ENCODE assay signal across 8 cellular contexts in genomic region chr15:78938608-78939488, GRCh38. TPM values are rescaled to one million over a fixed set of nuclear protein-coding genes. Genes with fewer than 3 reads are reported as not detected.
DNase-seq lines count a peak whose midpoint lies in the region; ATAC-seq, FAIRE-seq and TF ChIP-seq lines count a peak whose summit lies in the region.

No MANE protein-coding gene starts in this region.

- H3F3A ChIP-seq in smooth muscle cell (ENCODE audit: low read depth), result no peaks in the 10 kb centered on the region

- peaks cover 57% of the 10 kb centered on the region for H3K79me2 ChIP-seq in GM12878 (ENCODE audit: control insufficient read depth, insufficient read depth, low read length)
- no peaks in the 10 kb centered on the region for H3K79me2 ChIP-seq in smooth muscle cell (ENCODE audit: low read depth)

- ATAC-seq in GM19324 (IDR thresholded peaks at IDR 0.05; ENCODE audit: low FRiP score, unreplicated experiment), result peak; percentile 63
- peak; percentile 52 for ATAC-seq in HG03280 (IDR thresholded peaks at IDR 0.05; ENCODE audit: unreplicated experiment)
- peak; percentile 73 for ATAC-seq in GM12878

- 1% methylated on average over 6 of the region's 6 CpGs for WGBS in GM12878 (ENCODE audit: insufficient coverage, insufficient replicate concordance, low lambda C conversion rate, missing lambda C conversion rate)
- WGBS in ovary, 3 donors, result 62 to 80% (median 63%) methylated on average over 6 of the region's 6 CpGs
- 93% methylated on average over 6 of the region's 6 CpGs for whole genome bisulfite sequencing in smooth muscle cell (ENCODE audit: low lambda C conversion rate)

- H3K27ac Mint-ChIP-seq in CD4-positive, alpha-beta memory T cell, result peak overlapping the region; percentile 72 to 86 (median 79)

- in situ Hi-C loops in GM12878 (cut with MboI), result loop anchor here (5.0 kb wide), 1 partner anchor 68 kb away; no protein-coding TSS in a partner anchor

- RAD21 ChIA-PET in GM12878 (lab: Charles Lee; ENCODE audit: unreplicated experiment), result interaction anchor here (0.8 to 3.4 kb wide), 5 partner anchors 39 to 245 kb away, joined by 3 to 38 read pairs (median 8); no protein-coding TSS in a partner anchor

- FAIRE-seq in GM12878 (lab: Jason Lieb, UNC), result peak; percentile 82

- intact Hi-C loops in CD4-positive, alpha-beta memory T cell (cut with micrococcal nuclease), result loop anchor here (2.0 kb wide), 1 partner anchor 66 kb away; the partner anchor contains the start of gene MORF4L1
- intact Hi-C loops in GM12878 (cut with micrococcal nuclease; ENCODE audit: unreplicated experiment), result loop anchor here (1.0 to 5.0 kb wide), 3 partner anchors 38 to 88 kb away; no protein-coding TSS in a partner anchor
- intact Hi-C loops in ovary (cut with DNase I), result no loop called here

- H3K9me3 ChIP-seq in CD4-positive, alpha-beta memory T cell (ENCODE audit: control insufficient read depth in 1 of 2, low read length in 2 of 2), result no peaks in the 10 kb centered on the region
- H3K9me3 ChIP-seq in GM12878 (replicated peaks; ENCODE audit: control insufficient read depth, insufficient read depth, low read length) (no peaks in the 10 kb centered on the region), ovary (no peaks in the 10 kb centered on the region), smooth muscle cell (replicated peaks; ENCODE audit: low read depth) (no peaks in the 10 kb centered on the region)

- peak; percentile 17; the same call in 1 of the 2 replicates for TF ChIP-seq RAD21 in GM12878 (IDR thresholded peaks at IDR 0.05; ENCODE audit: insufficient read depth, low read depth, low read length)

- no peaks in the 10 kb centered on the region for H3K27me3 ChIP-seq in CD4-positive, alpha-beta memory T cell (ENCODE audit: insufficient read depth, low read length)
- no peaks in the 10 kb centered on the region for H3K27me3 ChIP-seq in GM12878 (replicated peaks in 1 of 2; ENCODE audit: control insufficient read depth in 2 of 2, insufficient read depth in 2 of 2, low read length in 1 of 2)
- H3K27me3 ChIP-seq in ovary, result no peaks in the 10 kb centered on the region
- H3K27me3 ChIP-seq in smooth muscle cell (ENCODE audit: low read depth), result no peaks in the 10 kb centered on the region

- H3K9ac ChIP-seq in GM12878 (ENCODE audit: control insufficient read depth, insufficient read depth, low read length) (peak overlapping the region; percentile 83), smooth muscle cell (ENCODE audit: low read depth) (no peak overlapping the region)

- no peaks in the 10 kb centered on the region for H3K27me3 Mint-ChIP-seq in CD4-positive, alpha-beta memory T cell

- no peaks in the 10 kb centered on the region for H3K9me3 Mint-ChIP-seq in CD4-positive, alpha-beta memory T cell

- CTCF ChIA-PET in CD4-positive, alpha-beta memory T cell (lab: Charles Lee; ENCODE audit: partially characterized antibody), result no interaction called here
- CTCF ChIA-PET in GM12878 (lab: Yijun Ruan, JAX), result interaction anchor here (0.8 to 4.2 kb wide), 5 partner anchors 38 to 68 kb away, joined by 3 to 36 read pairs (median 10); no protein-coding TSS in a partner anchor

- peak overlapping the region; percentile 29 for H3K27ac ChIP-seq in CD4-positive, alpha-beta memory T cell (ENCODE audit: low read depth, low read length)
- H3K27ac ChIP-seq in GM12878 (ENCODE audit: control insufficient read depth, insufficient read depth) (peak overlapping the region; percentile 91), ovary (no peak overlapping the region), smooth muscle cell (ENCODE audit: low read depth) (no peak overlapping the region)

- peaks cover 53% of the 10 kb centered on the region for H3K4me1 ChIP-seq in CD4-positive, alpha-beta memory T cell (ENCODE audit: insufficient read depth, low read length)
- peaks cover 28% of the 10 kb centered on the region for H3K4me1 ChIP-seq in GM12878 (ENCODE audit: control insufficient read depth, insufficient read depth, low read length)
- peaks cover 5% of the 10 kb centered on the region for H3K4me1 ChIP-seq in ovary (ENCODE audit: insufficient read depth)
- H3K4me1 ChIP-seq in smooth muscle cell (ENCODE audit: low read depth), result no peaks in the 10 kb centered on the region

- peaks cover 13 to 16% of the 10 kb centered on the region in 2 donors for H3K36me3 Mint-ChIP-seq in CD4-positive, alpha-beta memory T cell

- H3K4me3 ChIP-seq in CD4-positive, alpha-beta memory T cell (ENCODE audit: low read length in 2 of 2), result no peak overlapping the region
- H3K4me3 ChIP-seq in GM12878, result peak overlapping the region; percentile 60; the same call in 1 of the 2 replicates
- H3K4me3 ChIP-seq in ovary, result no peak overlapping the region
- no peak overlapping the region for H3K4me3 ChIP-seq in smooth muscle cell

- H3K4me3 Mint-ChIP-seq in CD4-positive, alpha-beta memory T cell, result peak overlapping the region; percentile 47 to 86 (median 71)

- H3K36me3 ChIP-seq in CD4-positive, alpha-beta memory T cell (ENCODE audit: insufficient read depth, low read length), result no peaks in the 10 kb centered on the region
- peaks cover 19 to 32% of the 10 kb centered on the region in 2 experiments for H3K36me3 ChIP-seq in GM12878 (ENCODE audit: control insufficient read depth in 2 of 2, insufficient read depth in 2 of 2, low read length in 1 of 2)
- no peaks in the 10 kb centered on the region for H3K36me3 ChIP-seq in ovary
- no peaks in the 10 kb centered on the region for H3K36me3 ChIP-seq in smooth muscle cell (ENCODE audit: low read depth)

- SMC1A ChIA-PET in GM12878 (lab: Charles Lee; ENCODE audit: uncharacterized antibody, unreplicated experiment), result interaction anchor here (0.8 to 6.6 kb wide), 8 partner anchors 12 to 69 kb away, joined by 3 to 79 read pairs (median 4); no protein-coding TSS in a partner anchor

- TF ChIP-seq EP300 in GM12878 (IDR thresholded peaks at IDR 0.05; ENCODE audit: borderline replicate concordance in 1 of 2, control insufficient read depth in 1 of 2, low read depth in 2 of 2, low read length in 2 of 2) (peak; percentile 70 to 73; a peak in 3 of 4 replicates), ovary (IDR thresholded peaks at IDR 0.05) (no peak)

- TF ChIP-seq POLR2A in GM12878 (IDR thresholded peaks at IDR 0.05; ENCODE audit: low read depth, low read length), result no peak
- no peak for TF ChIP-seq POLR2A in ovary (IDR thresholded peaks at IDR 0.05)

- TF ChIP-seq CTCF in GM12878 (IDR thresholded peaks at IDR 0.05 in 2 of 3, conservative IDR thresholded peaks at IDR 0.05 in 1 of 3; ENCODE audit: control insufficient read depth in 2 of 3, extremely low read depth in 1 of 3, insufficient read depth in 1 of 3, low read depth in 3 of 3, low read length in 3 of 3) (no peak), ovary (IDR thresholded peaks at IDR 0.05) (no peak), smooth muscle cell (IDR thresholded peaks at IDR 0.05; ENCODE audit: borderline replicate concordance, insufficient read depth, poor library complexity, severe bottlenecking) (no peak)

- H2AFZ ChIP-seq in GM12878 (ENCODE audit: control insufficient read depth, low read depth, low read length) (no peak overlapping the region), smooth muscle cell (ENCODE audit: low read depth) (no peak overlapping the region)

- POLR2A ChIA-PET in CD4-positive, alpha-beta memory T cell (lab: Charles Lee; ENCODE audit: partially characterized antibody), result interaction anchor here (0.7 to 1.8 kb wide), 2 partner anchors 65 to 66 kb away, joined by 3 to 5 read pairs; partner anchors contain the start of gene MORF4L1
- POLR2A ChIA-PET in GM12878 (lab: Charles Lee), result interaction anchor here (0.6 to 3.2 kb wide), 3 partner anchors 18 to 65 kb away, joined by 3 to 11 read pairs (median 9); no protein-coding TSS in a partner anchor

- H3K4me1 Mint-ChIP-seq in CD4-positive, alpha-beta memory T cell, result peaks cover 16 to 49% (median 32%) of the 10 kb centered on the region in 4 donors

- no peaks in the 10 kb centered on the region for H4K20me1 ChIP-seq in GM12878 (ENCODE audit: control insufficient read depth, insufficient read depth)
- no peaks in the 10 kb centered on the region for H4K20me1 ChIP-seq in smooth muscle cell (ENCODE audit: low read depth)

- peak; percentile 32 to 51 (median 46) for DNase-seq in CD4-positive, alpha-beta memory T cell
- DNase-seq in GM12878 (ENCODE audit: low read depth, low spot score), result peak; percentile 91
- DNase-seq in NCI-H2171 treated with DMSO at 0.1 percent for 48 hours (lab: John Stamatoyannopoulos, UW), result no peak
- no peak for DNase-seq in ovary
- no peak for DNase-seq in smooth muscle cell (lab: John Stamatoyannopoulos, UW; ENCODE audit: unreplicated experiment)
- DNase-seq in effector CD4-positive, alpha-beta T cell, result no peak

- BruUV-seq in GM12878 (replicated peaks; lab: Mats Ljungman, UMichigan), result TSS peak; percentile 4

- peak overlapping the region; percentile 96 for H3K4me2 ChIP-seq in GM12878 (ENCODE audit: control insufficient read depth, insufficient read depth)
- H3K4me2 ChIP-seq in smooth muscle cell, result no peak overlapping the region

TF ChIP-seq in GM12878, 131 proteins besides CTCF, POLR2A, EP300 and RAD21 (continues in another document):
- peak; percentile 96 for TF ChIP-seq ZNF384 (IDR thresholded peaks at IDR 0.05; ENCODE audit: borderline replicate concordance, low read depth, low read length)

RNA-seq across cellular contexts. Expression of gene CTSH, which starts 6.0 kb away (rescaled TPM):
- 10 to 100 TPM; 32.8 to 35.6 TPM for total RNA-seq in CD4-positive, alpha-beta memory T cell
- 100 to 1,000 TPM; 150 to 152 TPM for polyA plus RNA-seq in CD4-positive, alpha-beta memory T cell
- total RNA-seq in GM12878 (2013; cell fraction: nucleolus; rRNA removed), result 537 and 552 TPM in 2 replicates
- total RNA-seq in GM12878 (2014; rRNA removed) (978 and 1,037 TPM in 2 replicates), GM12878 (2014; rRNA removed; fragmentation: Illumina TruSeq; extraction: Trizol) (431 and 454 TPM in 2 replicates), GM12878 (2021) (510 and 512 TPM in 2 replicates), ovary (100 to 1,000 TPM in 4 of 7 donors, 10 to 100 TPM in 3; 84.3 to 157 (median 116) TPM), smooth muscle cell (24.7 and 38.5 TPM in 2 replicates)
- polyA plus RNA-seq in GM12878 (2011; ENCODE audit: low read depth), result 365 TPM
- polyA plus RNA-seq in GM12878 (2011; rRNA removed) (1,085 and 1,212 TPM in 2 replicates), GM12878 (2014; fragmentation: Illumina TruSeq; extraction: Trizol) (738 and 761 TPM in 2 replicates), GM12878 (2014; fragmentation: Nextera tagmentation; extraction: Ambion mirVana) (10 to 100 TPM; 30.2 to 88.2 TPM), GM12878 (2014; rRNA removed) (983 and 1,098 TPM in 2 replicates), GM12878 (2016; fragmentation: Nextera tagmentation; extraction: Ambion mirVana) (100 to 1,000 TPM; 505 to 526 TPM), ovary (100 to 1,000 TPM; 169 to 197 TPM), smooth muscle cell (19.0 and 23.4 TPM in 2 replicates)
- 1,125 and 1,816 TPM in 2 replicates for polyA plus RNA-seq in GM12878 (2011; cell fraction: cytosol; rRNA removed)
- 2,323 and 2,526 TPM in 2 replicates for polyA plus RNA-seq in GM12878 (2011; cell fraction: nucleus; rRNA removed)
- polyA plus RNA-seq in GM12878 (2012), result 535 and 663 TPM in 2 replicates
- polyA minus RNA-seq in GM12878 (2011; rRNA and poly(A)+ RNA removed), result 591 and 663 TPM in 2 replicates
- polyA minus RNA-seq in GM12878 (2011; cell fraction: cytosol; rRNA and poly(A)+ RNA removed), result 223 and 239 TPM in 2 replicates
- 381 and 500 TPM in 2 replicates for polyA minus RNA-seq in GM12878 (2011; cell fraction: nucleus; rRNA and poly(A)+ RNA removed)

Comparison
In these comparisons a context has a peak if more than half of its experiments do, and no peak if none do; other contexts are left out.
1. DNase-seq: peak in CD4-positive, alpha-beta memory T cell (5 of 5) and GM12878 (single experiment); none in NCI-H2171 treated with DMSO at 0.1 percent for 48 hours (single experiment), ovary (0 of 5), smooth muscle cell (single experiment) and effector CD4-positive, alpha-beta T cell (single experiment).
2. H3K27ac ChIP-seq: peak in CD4-positive, alpha-beta memory T cell (single experiment) and GM12878 (single experiment); none in ovary (0 of 2) and smooth muscle cell (single experiment).
3. intact Hi-C loops: an anchor here in CD4-positive, alpha-beta memory T cell (2.0 kb wide) and GM12878 (1.0 to 5.0 kb wide); none called in ovary.
4. Peak in every context shown above with its lines, with median percentiles within 50 percentile points of each other: ATAC-seq.